Comparison of ENCODE assay signal across 9 cellular contexts in the genomic region with DNA sequence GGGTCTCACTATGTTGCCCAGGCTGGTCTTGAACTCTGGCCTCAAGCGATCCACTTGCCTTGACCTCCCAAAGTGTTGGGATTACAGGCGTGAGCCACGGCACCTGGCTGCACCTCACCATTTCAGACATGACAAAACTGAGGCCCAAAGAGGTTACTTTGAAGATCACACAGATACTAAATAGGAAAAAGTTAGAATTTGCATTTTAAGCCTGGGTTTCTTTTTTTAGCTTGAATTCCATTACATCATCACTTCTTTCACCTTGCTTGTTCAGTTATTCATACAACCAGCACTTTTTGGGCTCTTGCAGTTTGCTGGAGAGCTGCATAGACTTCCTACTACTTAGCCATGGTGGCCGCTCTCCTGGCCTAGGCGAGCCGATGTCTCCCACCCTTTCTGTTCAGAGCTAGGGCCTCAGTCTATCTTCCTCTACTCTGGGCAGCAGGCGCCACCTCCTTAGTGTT. TPM values are rescaled to one million over a fixed set of nuclear protein-coding genes. Genes with fewer than 3 reads are reported as not detected.
DNase-seq lines count a peak whose midpoint lies in the region; ATAC-seq, FAIRE-seq and TF ChIP-seq lines count a peak whose summit lies in the region.
"Had no signal": no experiment of that assay in that cellular context is flagged by ENCODE, and none has a peak within 500 bp of the region (broad histone marks: within the 10 kb centered on the region; RNA-seq: fewer than 3 reads in every experiment).

No MANE protein-coding gene starts in this region.

- FAIRE-seq in K562 (lab: Jason Lieb, UNC), result no peak

- no peaks in the 10 kb centered on the region for H3K79me2 ChIP-seq in MM.1S (ENCODE audit: low read length)
- no peaks in the 10 kb centered on the region for H3K79me2 ChIP-seq in K562 (ENCODE audit: control insufficient read depth, insufficient read depth, low read length)

- CTCF ChIA-PET in K562 (lab: Yijun Ruan, JAX; ENCODE audit: low intra/inter-chr PET ratio), result interaction anchor here (0.6 to 3.8 kb wide), 8 partner anchors 13 to 322 kb away, joined by 3 to 30 read pairs (median 4); partner anchors contain the start of gene TTF2

- no peak for TF ChIP-seq RAD21 in K562 (CRISPR knock-in tag; conservative IDR thresholded peaks at IDR 0.05 in 1 of 2, IDR thresholded peaks at IDR 0.05 in 1 of 2)

- H3K9me3 ChIP-seq in MM.1S (replicated peaks; ENCODE audit: insufficient read depth, low read length), result no peaks in the 10 kb centered on the region
- H3K9me3 ChIP-seq in K562 (replicated peaks; ENCODE audit: control insufficient read depth, insufficient read depth, low read depth, low read length), result peaks cover 1% of the 10 kb centered on the region
- peaks cover under 1 to 5% of the 10 kb centered on the region in 2 donors for H3K9me3 ChIP-seq in transverse colon

- H2AFZ ChIP-seq in MM.1S (ENCODE audit: low read length), result no peak overlapping the region
- H2AFZ ChIP-seq in K562 (ENCODE audit: low read depth, low read length), result no peak overlapping the region

- no peaks in the 10 kb centered on the region for H3K27me3 ChIP-seq in MM.1S (replicated peaks; ENCODE audit: insufficient read depth, low read length)
- H3K27me3 ChIP-seq in K562 (ENCODE audit: control insufficient read depth in 2 of 2, insufficient read depth in 2 of 2, low read length in 2 of 2), result no peaks in the 10 kb centered on the region
- H3K27me3 ChIP-seq in transverse colon, result no peaks in the 10 kb centered on the region

- BruUV-seq in K562 (replicated peaks; lab: Mats Ljungman, UMichigan), result no TSS peak

- peak; percentile 55 for DNase-seq in activated naive CD4-positive, alpha-beta T cell treated with Interleukin-2 at 50 U/mL for 16 hours
- DNase-seq in activated naive CD4-positive, alpha-beta T cell (lab: John Stamatoyannopoulos, UW), result no peak
- DNase-seq in MM.1S, result peak; percentile 37
- no peak for DNase-seq in K562 (ENCODE audit: extremely low read depth in 1 of 4, low spot score in 3 of 4)
- no peak for DNase-seq in transverse colon
- no peak for DNase-seq in globus pallidus (ENCODE audit: low spot score)
- DNase-seq in posterior vena cava (ENCODE audit: low spot score), result no peak
- DNase-seq in G401 (ENCODE audit: low spot score), result no peak

- H3K4me3 ChIP-seq in MM.1S (ENCODE audit: low read length) (no peak overlapping the region), K562 (no peak overlapping the region), transverse colon (no peak overlapping the region)
- H3K4me3 ChIP-seq: SK-N-MC had no signal

- peaks cover 17% of the 10 kb centered on the region for H3F3A ChIP-seq in MM.1S (ENCODE audit: insufficient read depth, low read length)

- no peak; the same call in 2 of the 3 replicates for ATAC-seq in K562

- H3K9me2 ChIP-seq in MM.1S (replicated peaks; ENCODE audit: insufficient read depth, low read length), result no peaks in the 10 kb centered on the region

- no peak for TF ChIP-seq CTCF in MM.1S (IDR thresholded peaks at IDR 0.05; ENCODE audit: low read length)
- no peak for TF ChIP-seq CTCF in K562 (IDR thresholded peaks at IDR 0.05 in 2 of 3, conservative IDR thresholded peaks at IDR 0.05 in 1 of 3; ENCODE audit: insufficient read depth in 2 of 3, low read depth in 1 of 3, low read length in 3 of 3)
- TF ChIP-seq CTCF in transverse colon (IDR thresholded peaks at IDR 0.05), result no peak

- H3K4me1 ChIP-seq in MM.1S (ENCODE audit: low read length), result peaks cover 26% of the 10 kb centered on the region
- H3K4me1 ChIP-seq in K562 (replicated peaks in 1 of 2; ENCODE audit: control insufficient read depth in 2 of 2, insufficient read depth in 2 of 2, low read length in 2 of 2), result peaks cover 0 to 10% of the 10 kb centered on the region in 2 experiments; a peak in 2 of 5 replicates
- H3K4me1 ChIP-seq in transverse colon, result peaks cover 0 to 8% (median 0%) of the 10 kb centered on the region in 4 donors

- H3K36me3 ChIP-seq in MM.1S (replicated peaks; ENCODE audit: insufficient read depth, low read length), result no peaks in the 10 kb centered on the region
- H3K36me3 ChIP-seq in K562 (ENCODE audit: control insufficient read depth, insufficient read depth, low read length), result no peaks in the 10 kb centered on the region
- H3K36me3 ChIP-seq in transverse colon, result no peaks in the 10 kb centered on the region

- 58% methylated on average over 7 of the region's 7 CpGs for WGBS in K562 (ENCODE audit: insufficient coverage, low coverage, missing lambda C conversion rate)
- WGBS in transverse colon (ENCODE audit: low coverage in 1 of 2), 2 donors, result 80% methylated on average over 7 of the region's 7 CpGs; no CpG with 5 or more reads in 1 of the 2 donors

- H3K4me2 ChIP-seq in MM.1S (ENCODE audit: low read depth, low read length) (peak overlapping the region; percentile 45; the same call in 1 of the 2 replicates), K562 (ENCODE audit: insufficient read depth, low read length) (no peak overlapping the region)

- intact Hi-C loops in K562 (cut with micrococcal nuclease) (loop anchor here (1.0 to 10.0 kb wide), 8 partner anchors 27 to 547 kb away; partner anchors contain the start of gene TRIM45), transverse colon (cut with DNase I; ENCODE audit: low total_unique reads) (no loop called here), posterior vena cava (cut with DNase I) (loop anchor here (2.0 to 5.0 kb wide), 2 partner anchors 314 to 317 kb away; no protein-coding TSS in a partner anchor)

- in situ Hi-C loops in K562 (cut with MboI) (loop anchor here (10.0 to 25.0 kb wide), 2 partner anchors 197 to 549 kb away; no protein-coding TSS in a partner anchor), transverse colon (cut with MboI; ENCODE audit: low pct_ligation_motif_present in 1 of 4, low pct_unique_long_range_greater_than_20kb in 1 of 4, low sequenced_read_pairs in 3 of 4) (loop anchor here in 3 of 4 donors (5.0 to 10.0 kb wide), 4 partner anchors 77 to 387 kb away; partner anchors contain the start of gene TRIM45 (in 1 of the 3)), G401 (cut with HindIII; ENCODE audit: low sequenced_read_pairs) (no loop called here)

- POLR2A ChIA-PET in K562 (lab: Yijun Ruan, JAX), result interaction anchor here (0.7 to 2.3 kb wide), 10 partner anchors 9 to 757 kb away, joined by 3 to 11 read pairs (median 4); partner anchors contain the start of gene TTF2

- TF ChIP-seq EP300 in K562 (IDR thresholded peaks at IDR 0.05; ENCODE audit: low read length) (no peak), transverse colon (IDR thresholded peaks at IDR 0.05; ENCODE audit: low read depth) (no peak)

- H3K27ac ChIP-seq in MM.1S (ENCODE audit: low read length) (peak overlapping the region; percentile 84), K562 (ENCODE audit: extremely low read depth, low read depth, low read length) (no peak overlapping the region), transverse colon (peak overlapping the region in 3 of 4 donors; percentile 31 to 43 (median 41))
- H3K27ac ChIP-seq: SK-N-MC had no signal

- H3K9me1 ChIP-seq in K562 (ENCODE audit: control insufficient read depth, insufficient read depth, low read length), result no peaks in the 10 kb centered on the region

- no peak overlapping the region for H3K9ac ChIP-seq in MM.1S (ENCODE audit: low read length)
- H3K9ac ChIP-seq in K562 (ENCODE audit: insufficient read depth in 1 of 2, low read depth in 2 of 2, low read length in 2 of 2), result no peak overlapping the region

- H4K20me1 ChIP-seq in MM.1S (ENCODE audit: insufficient read depth, low read length) (no peaks in the 10 kb centered on the region), K562 (replicated peaks; ENCODE audit: control insufficient read depth, insufficient read depth, low read length) (no peaks in the 10 kb centered on the region)

- TF ChIP-seq POLR2A in K562 (conservative IDR thresholded peaks at IDR 0.05), result no peak
- no peak for TF ChIP-seq POLR2A in transverse colon (IDR thresholded peaks at IDR 0.05)

TF ChIP-seq in K562, 482 proteins besides CTCF, POLR2A, EP300 and RAD21:
- TF ChIP-seq, protein P1, sequence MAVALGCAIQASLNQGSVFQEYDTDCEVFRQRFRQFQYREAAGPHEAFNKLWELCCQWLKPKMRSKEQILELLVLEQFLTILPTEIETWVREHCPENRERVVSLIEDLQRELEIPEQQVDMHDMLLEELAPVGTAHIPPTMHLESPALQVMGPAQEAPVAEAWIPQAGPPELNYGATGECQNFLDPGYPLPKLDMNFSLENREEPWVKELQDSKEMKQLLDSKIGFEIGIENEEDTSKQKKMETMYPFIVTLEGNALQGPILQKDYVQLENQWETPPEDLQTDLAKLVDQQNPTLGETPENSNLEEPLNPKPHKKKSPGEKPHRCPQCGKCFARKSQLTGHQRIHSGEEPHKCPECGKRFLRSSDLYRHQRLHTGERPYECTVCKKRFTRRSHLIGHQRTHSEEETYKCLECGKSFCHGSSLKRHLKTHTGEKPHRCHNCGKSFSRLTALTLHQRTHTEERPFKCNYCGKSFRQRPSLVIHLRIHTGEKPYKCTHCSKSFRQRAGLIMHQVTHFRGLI (CRISPR knock-in tag; IDR thresholded peaks at IDR 0.05), result no peak
- TF ChIP-seq CXXC5 (CRISPR knock-in tag; IDR thresholded peaks at IDR 0.05) (0 out of 2 replicates have a peak, but pooled peaks have one; percentile 14), ZNF121 (CRISPR knock-in tag; conservative IDR thresholded peaks at IDR 0.05) (peak; percentile 78)
TF ChIP-seq in K562: peak in this region for 2.

RNA-seq across cellular contexts. Expression of gene CD2, which starts 16.3 kb away (rescaled TPM):
- not detected in 2 replicates for total RNA-seq in K562 (2011; cell fraction: chromatin; rRNA removed; ENCODE audit: low replicate concordance)
- not detected in 2 replicates for total RNA-seq in K562 (2011; cell fraction: nucleolus; rRNA removed)
- total RNA-seq in K562 (2011; cell fraction: nucleoplasm; rRNA removed), result not detected in 2 replicates
- not detected in 2 replicates for total RNA-seq in K562 (2014; rRNA removed)
- not detected in 2 replicates for total RNA-seq in K562 (2014; rRNA removed; fragmentation: Illumina TruSeq; extraction: Trizol)
- total RNA-seq in K562 (2015; rRNA removed; fragmentation: Illumina TruSeq; extraction: Trizol), result not detected in 2 replicates
- 0.16 and 0.29 TPM in 2 replicates for total RNA-seq in K562 (2021)
- not detected in 2 replicates for polyA plus RNA-seq in K562 (2011; rRNA removed)
- not detected in 2 replicates for polyA plus RNA-seq in K562 (2011; cell fraction: cytosol; rRNA removed)
- not detected in 2 replicates for polyA plus RNA-seq in K562 (2011; cell fraction: nucleus; rRNA removed)
- 0.06 TPM in 1 of 2 replicates, not detected in the other for polyA plus RNA-seq in K562 (2012)
- 0.07 TPM in 1 of 2 replicates, not detected in the other for polyA plus RNA-seq in K562 (2014; fragmentation: Illumina TruSeq; extraction: Trizol)
- polyA plus RNA-seq in K562 (2014; fragmentation: Nextera tagmentation; extraction: Ambion mirVana), result not detected
- polyA plus RNA-seq in K562 (2014; rRNA removed), result not detected in 2 replicates
- not detected in 2 replicates for polyA minus RNA-seq in K562 (2011; rRNA and poly(A)+ RNA removed)
- not detected in 2 replicates for polyA minus RNA-seq in K562 (2011; cell fraction: cytosol; rRNA and poly(A)+ RNA removed)
- polyA minus RNA-seq in K562 (2011; cell fraction: nucleus; rRNA and poly(A)+ RNA removed), result not detected in 2 replicates
- 1 to 10 TPM in 3 of 4 donors, not detected in 1; 5.0 to 8.7 (median 6.3) TPM for total RNA-seq in transverse colon
- total RNA-seq in posterior vena cava, result 1 to 10 TPM; 1.1 to 2.3 TPM
- not detected in 2 replicates for total RNA-seq in G401 (2014; rRNA removed; shearing (Covaris generic))

Comparison
In these comparisons a context has a peak if more than half of its experiments do, and no peak if none do; other contexts are left out.
1. DNase-seq: peak in activated naive CD4-positive, alpha-beta T cell treated with Interleukin-2 at 50 U/mL for 16 hours (single experiment) and MM.1S (single experiment); none in activated naive CD4-positive, alpha-beta T cell (0 of 4), K562 (0 of 4), transverse colon (single experiment), globus pallidus (single experiment), posterior vena cava (single experiment) and G401 (single experiment).